ENCODE assay signal across 12 cellular contexts in genomic region chr16:28166394-28167208, GRCh38. TPM values are rescaled to one million over a fixed set of nuclear protein-coding genes. Genes with fewer than 3 reads are reported as not detected.
DNase-seq lines count a peak whose midpoint lies in the region; ATAC-seq and TF ChIP-seq lines count a peak whose summit lies in the region.
"Had no signal": no experiment of that assay in that cellular context is flagged by ENCODE, and none has a peak within 500 bp of the region (broad histone marks: within the 10 kb centered on the region; RNA-seq: fewer than 3 reads in every experiment).

No MANE protein-coding gene starts in this region.

- no peaks in the 10 kb centered on the region for H3K27me3 Mint-ChIP-seq in activated T-cell treated with anti-CD3 and anti-CD28 coated beads, Interleukin-2, amount 50 U/mL, for 4 hours (ENCODE audit: low read depth)

- in situ Hi-C loops in GM23248 (cut with MboI), result no loop called here

- H3K9me2 ChIP-seq in GM23248 (ENCODE audit: insufficient read depth), result no peaks in the 10 kb centered on the region

- ATAC-seq in activated T-cell treated with anti-CD3 and anti-CD28 coated beads, Interleukin-2, amount 50 U/mL, for 4 hours, result peak; percentile 85 to 88
- no peak for ATAC-seq in GM21367 (IDR thresholded peaks at IDR 0.05; ENCODE audit: unreplicated experiment)
- ATAC-seq: WTC11 had no signal

- H3K4me3 Mint-ChIP-seq in activated T-cell treated with anti-CD3 and anti-CD28 coated beads, Interleukin-2, amount 50 U/mL, for 4 hours, result peak overlapping the region; percentile 45
- H3K4me3 Mint-ChIP-seq: WTC11 had no signal

- no peaks in the 10 kb centered on the region for H4K20me1 ChIP-seq in GM23248 (ENCODE audit: insufficient read depth)

- H3K4me1 Mint-ChIP-seq in activated T-cell treated with anti-CD3 and anti-CD28 coated beads, Interleukin-2, amount 50 U/mL, for 4 hours (ENCODE audit: low read depth), result peaks cover 75% of the 10 kb centered on the region

- H3K27me3 ChIP-seq in GM23248 (replicated peaks; ENCODE audit: insufficient read depth), result no peaks in the 10 kb centered on the region
- no peaks in the 10 kb centered on the region for H3K27me3 ChIP-seq in Peyer's patch

- H2AFZ ChIP-seq in GM23248, result no peak overlapping the region

- TF ChIP-seq POLR2A in Peyer's patch (IDR thresholded peaks at IDR 0.05), result no peak

- H3K36me3 Mint-ChIP-seq in activated T-cell treated with anti-CD3 and anti-CD28 coated beads, Interleukin-2, amount 50 U/mL, for 4 hours (ENCODE audit: insufficient read depth), result peaks cover 46% of the 10 kb centered on the region

- H3K9ac ChIP-seq in GM23248, result no peak overlapping the region

- no peaks in the 10 kb centered on the region for H3K9me3 Mint-ChIP-seq in activated T-cell treated with anti-CD3 and anti-CD28 coated beads, Interleukin-2, amount 50 U/mL, for 4 hours
- H3K9me3 Mint-ChIP-seq: WTC11 had no signal

- H3K4me2 ChIP-seq in GM23248 (ENCODE audit: unreplicated experiment), result no peak overlapping the region

- H3K36me3 ChIP-seq in GM23248 (ENCODE audit: low read depth), result peaks cover 52% of the 10 kb centered on the region
- H3K36me3 ChIP-seq in Peyer's patch, result peaks cover 0 to 54% (median 4%) of the 10 kb centered on the region in 3 donors

- H3K4me1 ChIP-seq in GM23248 (ENCODE audit: insufficient read depth) (peaks cover 19% of the 10 kb centered on the region), Peyer's patch (peaks cover 0 to 9% (median 0%) of the 10 kb centered on the region in 4 donors)

- DNase-seq in A172 (ENCODE audit: low spot score) (peak; percentile 73), GM23248 (peak; percentile 31), islet precursor cell (peak; percentile 79), Peyer's patch (no peak), hepatic stellate cell (ENCODE audit: low spot score) (no peak), NCI-H510A treated with DMSO at 0.1 percent for 48 hours (lab: John Stamatoyannopoulos, UW) (no peak)
- no peak for DNase-seq in activated T-cell treated with anti-CD3 and anti-CD28 coated beads, Interleukin-2, amount 50 U/mL, for 4 hours
- DNase-seq: cerebellar nuclear complex, DMS 273 treated with DMSO at 0.1 percent for 48 hours, Karpas-422 had no signal

- TF ChIP-seq CTCF in Peyer's patch (IDR thresholded peaks at IDR 0.05), result no peak

- H3K27ac ChIP-seq in GM23248 (no peak overlapping the region), Peyer's patch (peak overlapping the region in 2 of 4 donors; percentile 23 to 72)

- H3K79me2 ChIP-seq in GM23248 (ENCODE audit: insufficient read depth), result peaks cover 99% of the 10 kb centered on the region

- 78 to 80% methylated on average over 5 of the region's 5 CpGs for WGBS in GM23248 (ENCODE audit: low coverage in 1 of 2, low lambda C conversion rate in 2 of 2, missing lambda C conversion rate in 2 of 2), 2 experiments

- no peaks in the 10 kb centered on the region for H3K9me3 ChIP-seq in GM23248 (ENCODE audit: low read depth)
- no peaks in the 10 kb centered on the region for H3K9me3 ChIP-seq in Peyer's patch

- H3K4me3 ChIP-seq in GM23248 (no peak overlapping the region), Peyer's patch (no peak overlapping the region)

- peaks cover 26% of the 10 kb centered on the region for H3F3A ChIP-seq in GM23248 (ENCODE audit: insufficient read depth)

RNA-seq across cellular contexts. Expression of gene XPO6, which starts 45.2 kb away (rescaled TPM):
- total RNA-seq in A172 (2014; rRNA removed; shearing (Covaris generic)), result 127 and 151 TPM in 2 replicates
- 118 and 163 TPM in 2 replicates for total RNA-seq in GM23248 (2014; rRNA removed; shearing (Covaris generic))
- 42.9 and 50.7 TPM in 2 replicates for polyA plus RNA-seq in GM23248 (2016; fragmentation: Nextera tagmentation; extraction: Ambion mirVana)
- 100 to 1,000 TPM; 291 to 305 (median 303) TPM for total RNA-seq in activated T-cell treated with anti-CD3 and anti-CD28 coated beads, Interleukin-2, amount 50 U/mL, for 4 hours
- total RNA-seq in Peyer's patch, result 100 to 1,000 TPM in 3 of 4 donors, 10 to 100 TPM in 1; 94.7 to 272 (median 130) TPM

Comparison
In these comparisons a context has a peak if more than half of its experiments do, and no peak if none do; other contexts are left out.
1. DNase-seq: peak in A172 (single experiment), GM23248 (single experiment) and islet precursor cell (single experiment); none in activated T-cell treated with anti-CD3 and anti-CD28 coated beads, Interleukin-2, amount 50 U/mL, for 4 hours (single experiment), Peyer's patch (0 of 3), hepatic stellate cell (single experiment) and NCI-H510A treated with DMSO at 0.1 percent for 48 hours (single experiment).